Comparison of ENCODE assay signal across 25 cellular contexts in the genomic region with DNA sequence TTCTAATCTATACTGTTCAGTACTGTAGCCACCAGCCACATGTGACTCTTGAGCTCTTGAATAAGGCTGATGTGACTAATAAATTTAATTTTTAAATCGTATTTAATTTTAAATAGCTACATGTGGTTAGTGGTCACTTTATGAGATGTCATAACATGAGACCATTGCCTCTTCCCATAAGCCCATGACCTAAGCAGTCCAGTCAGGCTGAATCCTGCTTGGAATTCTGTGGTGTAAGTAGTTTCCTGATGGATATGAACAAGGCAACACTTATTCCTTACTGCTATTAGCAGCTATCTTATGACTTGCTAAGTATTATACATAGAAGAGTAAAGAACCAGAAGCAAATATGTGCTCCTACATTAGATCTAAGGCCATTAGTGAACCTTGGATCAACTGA.
"Had no signal": no experiment of that assay in that cellular context is flagged by ENCODE, and none has a peak within 500 bp of the region (broad histone marks: within the 10 kb centered on the region; RNA-seq: fewer than 3 reads in every experiment).

No MANE protein-coding gene starts in this region.

- H3K4me1 ChIP-seq: esophagus squamous epithelium, foreskin keratinocyte, gastrocnemius medialis, heart right ventricle, left lung, lower lobe of right lung had no signal

- H3K27me3 ChIP-seq: dorsolateral prefrontal cortex, esophagus squamous epithelium, foreskin keratinocyte, gastrocnemius medialis, heart right ventricle, left lung had no signal

- ATAC-seq: esophagus mucosa, foreskin keratinocyte, gastrocnemius medialis, heart right ventricle, left cardiac atrium, left lung, left ventricle myocardium superior, lower lobe of right lung had no signal

- H3K9me3 ChIP-seq: esophagus squamous epithelium, gastrocnemius medialis, heart right ventricle, left lung, lower lobe of right lung had no signal

- DNase-seq: dermis blood vessel endothelial cell; dorsolateral prefrontal cortex; effector CD4-positive, alpha-beta T cell; effector memory CD4-positive, alpha-beta T cell; erythroblast; esophagus squamous epithelium; foreskin keratinocyte; gastrocnemius medialis; glutamatergic neuron; head of caudate nucleus; heart right ventricle; hippocampal formation; left cardiac atrium; left lung; left ventricle myocardium superior; lower lobe of right lung; mesenchymal stem cell; midbrain; naive B cell had no signal

- H3K36me3 ChIP-seq: esophagus squamous epithelium, gastrocnemius medialis, heart right ventricle, left lung, lower lobe of right lung had no signal

- H3K4me3 ChIP-seq: coronary artery, dorsolateral prefrontal cortex, esophagus squamous epithelium, gastrocnemius medialis, heart right ventricle, left lung, lower lobe of right lung had no signal

- H3K27ac ChIP-seq: coronary artery, dorsolateral prefrontal cortex, epithelial cell of prostate, esophagus squamous epithelium, foreskin keratinocyte, gastrocnemius medialis, heart right ventricle, left lung, lower lobe of right lung had no signal

- FAIRE-seq: colon, islet of Langerhans, keratinocyte had no signal
